1 cellular context compared by ENCODE assay signal in genomic region chr7:974820-975681, GRCh38.
TF ChIP-seq lines count a peak whose summit lies in the region.

A gene with protein sequence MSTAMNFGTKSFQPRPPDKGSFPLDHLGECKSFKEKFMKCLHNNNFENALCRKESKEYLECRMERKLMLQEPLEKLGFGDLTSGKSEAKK (minus strand): TSS chr7:975549. CDS start chr7:975509, 40 bp downstream.

TF ChIP-seq in K562, 482 proteins besides CTCF, POLR2A, EP300 and RAD21 (continued from another document):
- TF ChIP-seq CHD1 (IDR thresholded peaks at IDR 0.05; ENCODE audit: low read length), result peak; percentile 97
- TF ChIP-seq HNRNPLL (IDR thresholded peaks at IDR 0.05; ENCODE audit: low read depth, low read length, poor library complexity, severe bottlenecking), result peak; percentile 27
- 0 out of 2 replicates have a peak, but pooled peaks have one; percentile 18 for TF ChIP-seq ZNF224 (CRISPR knock-in tag; IDR thresholded peaks at IDR 0.05)
- TF ChIP-seq, protein P1, sequence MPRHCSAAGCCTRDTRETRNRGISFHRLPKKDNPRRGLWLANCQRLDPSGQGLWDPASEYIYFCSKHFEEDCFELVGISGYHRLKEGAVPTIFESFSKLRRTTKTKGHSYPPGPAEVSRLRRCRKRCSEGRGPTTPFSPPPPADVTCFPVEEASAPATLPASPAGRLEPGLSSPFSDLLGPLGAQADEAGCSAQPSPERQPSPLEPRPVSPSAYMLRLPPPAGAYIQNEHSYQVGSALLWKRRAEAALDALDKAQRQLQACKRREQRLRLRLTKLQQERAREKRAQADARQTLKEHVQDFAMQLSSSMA (CRISPR knock-in tag; IDR thresholded peaks at IDR 0.05), result no peak
- peak; percentile 83; the same call in 1 of the 2 replicates for TF ChIP-seq SP1 (CRISPR knock-in tag; IDR thresholded peaks at IDR 0.05)
- TF ChIP-seq SRSF3 (IDR thresholded peaks at IDR 0.05; ENCODE audit: insufficient read depth, low read length), result 0 out of 2 replicates have a peak, but pooled peaks have one; percentile 52
- TF ChIP-seq ZNF589 (CRISPR knock-in tag; IDR thresholded peaks at IDR 0.05; ENCODE audit: low read depth), result no peak
- peak; percentile 74 for TF ChIP-seq U2AF1 (optimal IDR thresholded peaks at IDR 0.05; ENCODE audit: low read depth, low read length)
- TF ChIP-seq NCOA4 (IDR thresholded peaks at IDR 0.05; ENCODE audit: partially characterized antibody), result peak; percentile 99
- 0 out of 2 replicates have a peak, but pooled peaks have one; percentile 38 for TF ChIP-seq RAD51 (IDR thresholded peaks at IDR 0.05; ENCODE audit: borderline replicate concordance, low read depth)
- peak; percentile 38 for TF ChIP-seq FUS (optimal IDR thresholded peaks at IDR 0.05; ENCODE audit: low read depth, low read length)
- TF ChIP-seq, protein P2, sequence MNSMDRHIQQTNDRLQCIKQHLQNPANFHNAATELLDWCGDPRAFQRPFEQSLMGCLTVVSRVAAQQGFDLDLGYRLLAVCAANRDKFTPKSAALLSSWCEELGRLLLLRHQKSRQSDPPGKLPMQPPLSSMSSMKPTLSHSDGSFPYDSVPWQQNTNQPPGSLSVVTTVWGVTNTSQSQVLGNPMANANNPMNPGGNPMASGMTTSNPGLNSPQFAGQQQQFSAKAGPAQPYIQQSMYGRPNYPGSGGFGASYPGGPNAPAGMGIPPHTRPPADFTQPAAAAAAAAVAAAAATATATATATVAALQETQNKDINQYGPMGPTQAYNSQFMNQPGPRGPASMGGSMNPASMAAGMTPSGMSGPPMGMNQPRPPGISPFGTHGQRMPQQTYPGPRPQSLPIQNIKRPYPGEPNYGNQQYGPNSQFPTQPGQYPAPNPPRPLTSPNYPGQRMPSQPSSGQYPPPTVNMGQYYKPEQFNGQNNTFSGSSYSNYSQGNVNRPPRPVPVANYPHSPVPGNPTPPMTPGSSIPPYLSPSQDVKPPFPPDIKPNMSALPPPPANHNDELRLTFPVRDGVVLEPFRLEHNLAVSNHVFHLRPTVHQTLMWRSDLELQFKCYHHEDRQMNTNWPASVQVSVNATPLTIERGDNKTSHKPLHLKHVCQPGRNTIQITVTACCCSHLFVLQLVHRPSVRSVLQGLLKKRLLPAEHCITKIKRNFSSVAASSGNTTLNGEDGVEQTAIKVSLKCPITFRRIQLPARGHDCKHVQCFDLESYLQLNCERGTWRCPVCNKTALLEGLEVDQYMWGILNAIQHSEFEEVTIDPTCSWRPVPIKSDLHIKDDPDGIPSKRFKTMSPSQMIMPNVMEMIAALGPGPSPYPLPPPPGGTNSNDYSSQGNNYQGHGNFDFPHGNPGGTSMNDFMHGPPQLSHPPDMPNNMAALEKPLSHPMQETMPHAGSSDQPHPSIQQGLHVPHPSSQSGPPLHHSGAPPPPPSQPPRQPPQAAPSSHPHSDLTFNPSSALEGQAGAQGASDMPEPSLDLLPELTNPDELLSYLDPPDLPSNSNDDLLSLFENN (IDR thresholded peaks at IDR 0.05; ENCODE audit: low read depth in 2 of 2, low read length in 2 of 2), result peak; percentile 18 to 97; a peak in 2 of 4 replicates
- TF ChIP-seq, protein P3, sequence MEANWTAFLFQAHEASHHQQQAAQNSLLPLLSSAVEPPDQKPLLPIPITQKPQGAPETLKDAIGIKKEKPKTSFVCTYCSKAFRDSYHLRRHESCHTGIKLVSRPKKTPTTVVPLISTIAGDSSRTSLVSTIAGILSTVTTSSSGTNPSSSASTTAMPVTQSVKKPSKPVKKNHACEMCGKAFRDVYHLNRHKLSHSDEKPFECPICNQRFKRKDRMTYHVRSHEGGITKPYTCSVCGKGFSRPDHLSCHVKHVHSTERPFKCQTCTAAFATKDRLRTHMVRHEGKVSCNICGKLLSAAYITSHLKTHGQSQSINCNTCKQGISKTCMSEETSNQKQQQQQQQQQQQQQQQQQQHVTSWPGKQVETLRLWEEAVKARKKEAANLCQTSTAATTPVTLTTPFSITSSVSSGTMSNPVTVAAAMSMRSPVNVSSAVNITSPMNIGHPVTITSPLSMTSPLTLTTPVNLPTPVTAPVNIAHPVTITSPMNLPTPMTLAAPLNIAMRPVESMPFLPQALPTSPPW (CRISPR knock-in tag; IDR thresholded peaks at IDR 0.05), result peak; percentile 78
- no peak for TF ChIP-seq ZNF449 (CRISPR knock-in tag; IDR thresholded peaks at IDR 0.05)
- TF ChIP-seq NCOA6 (IDR thresholded peaks at IDR 0.05), result peak; percentile 87
- peak; percentile 85 for TF ChIP-seq PHF20 (IDR thresholded peaks at IDR 0.05; ENCODE audit: partially characterized antibody)
- peak; percentile 59; the same call in 1 of the 2 replicates for TF ChIP-seq NFRKB (IDR thresholded peaks at IDR 0.05; ENCODE audit: low read depth)
- peak in 1 of 2 experiments; percentile 78; a peak in 2 of 4 replicates for TF ChIP-seq FOXA3 (CRISPR knock-in tag; conservative IDR thresholded peaks at IDR 0.05 in 1 of 2, IDR thresholded peaks at IDR 0.05 in 1 of 2)
- TF ChIP-seq NFE2 (IDR thresholded peaks at IDR 0.05; ENCODE audit: low read depth), result no peak
- TF ChIP-seq HLTF (IDR thresholded peaks at IDR 0.05), result peak; percentile 81; the same call in 1 of the 2 replicates
- TF ChIP-seq MAZ (CRISPR knock-in tag; conservative IDR thresholded peaks at IDR 0.05 in 1 of 2, IDR thresholded peaks at IDR 0.05 in 1 of 2), result peak; percentile 72 to 84
- TF ChIP-seq SIN3B (IDR thresholded peaks at IDR 0.05; ENCODE audit: low read depth), result peak; percentile 86
- TF ChIP-seq, protein P4, sequence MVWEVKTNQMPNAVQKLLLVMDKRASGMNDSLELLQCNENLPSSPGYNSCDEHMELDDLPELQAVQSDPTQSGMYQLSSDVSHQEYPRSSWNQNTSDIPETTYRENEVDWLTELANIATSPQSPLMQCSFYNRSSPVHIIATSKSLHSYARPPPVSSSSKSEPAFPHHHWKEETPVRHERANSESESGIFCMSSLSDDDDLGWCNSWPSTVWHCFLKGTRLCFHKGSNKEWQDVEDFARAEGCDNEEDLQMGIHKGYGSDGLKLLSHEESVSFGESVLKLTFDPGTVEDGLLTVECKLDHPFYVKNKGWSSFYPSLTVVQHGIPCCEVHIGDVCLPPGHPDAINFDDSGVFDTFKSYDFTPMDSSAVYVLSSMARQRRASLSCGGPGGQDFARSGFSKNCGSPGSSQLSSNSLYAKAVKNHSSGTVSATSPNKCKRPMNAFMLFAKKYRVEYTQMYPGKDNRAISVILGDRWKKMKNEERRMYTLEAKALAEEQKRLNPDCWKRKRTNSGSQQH (CRISPR knock-in tag; IDR thresholded peaks at IDR 0.05), result 0 out of 2 replicates have a peak, but pooled peaks have one; percentile 39
- TF ChIP-seq FOXK1 (CRISPR knock-in tag; IDR thresholded peaks at IDR 0.05; ENCODE audit: borderline replicate concordance), result 0 out of 2 replicates have a peak, but pooled peaks have one; percentile 73
- TF ChIP-seq, protein P5, sequence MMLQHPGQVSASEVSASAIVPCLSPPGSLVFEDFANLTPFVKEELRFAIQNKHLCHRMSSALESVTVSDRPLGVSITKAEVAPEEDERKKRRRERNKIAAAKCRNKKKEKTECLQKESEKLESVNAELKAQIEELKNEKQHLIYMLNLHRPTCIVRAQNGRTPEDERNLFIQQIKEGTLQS (IDR thresholded peaks at IDR 0.05), result peak; percentile 65
- TF ChIP-seq, protein P5 (CRISPR knock-in tag; conservative IDR thresholded peaks at IDR 0.05), result 0 out of 2 replicates have a peak, but pooled peaks have one; percentile 31
